In genomic region chr6:53830356-53830755, GRCh38 we compare ENCODE assay signal across 16 cellular contexts.
"Had no signal": no experiment of that assay in that cellular context is flagged by ENCODE, and none has a peak within 500 bp of the region (broad histone marks: within the 10 kb centered on the region; RNA-seq: fewer than 3 reads in every experiment).

No MANE protein-coding gene starts in this region.

- H3K36me3 ChIP-seq: breast epithelium, gastrocnemius medialis, heart left ventricle, right atrium auricular region, vagina had no signal

- H3K27ac ChIP-seq: breast epithelium, gastrocnemius medialis, right atrium auricular region, vagina had no signal

- H3K36me3 Mint-ChIP-seq: activated naive CD4-positive, alpha-beta T cell treated with anti-CD3 and anti-CD28 coated beads, Interleukin-2, amount 50 U/mL, for 24 hours had no signal

- H3K9me3 Mint-ChIP-seq: activated naive CD4-positive, alpha-beta T cell treated with anti-CD3 and anti-CD28 coated beads, Interleukin-2, amount 50 U/mL, for 24 hours; activated T-cell treated with anti-CD3 and anti-CD28 coated beads, Interleukin-2, amount 50 U/mL, for 72 hours; nephron; stimulated activated naive CD8-positive, alpha-beta T cell treated with anti-CD3 and anti-CD28 coated beads, Interleukin-15, Interleukin-2, amounts not matched to agents 100 ng/mL and 50 ng/mL, for 24 hours had no signal

- H3K4me3 ChIP-seq: breast epithelium, gastrocnemius medialis, heart left ventricle, right atrium auricular region, skin epidermis, vagina had no signal

- H3K9me3 ChIP-seq: breast epithelium, gastrocnemius medialis, heart left ventricle, right atrium auricular region, vagina had no signal

- DNase-seq: activated effector memory CD4-positive, alpha-beta T cell treated with anti-CD3 and anti-CD28 coated beads, Interleukin-2, amount 50 U/mL, for 16 hours; activated T-cell treated with anti-CD3 and anti-CD28 coated beads, Interleukin-2, amount 50 U/mL, for 72 hours; cortex of kidney; gastrocnemius medialis; heart left ventricle; posterior cingulate gyrus; stimulated activated CD4-positive, alpha-beta T cell treated with anti-CD3 and anti-CD28 coated beads, Interleukin-15, amount 100 ng/mL, for 24 hours; stimulated activated CD4-positive, alpha-beta T cell treated with anti-CD3 and anti-CD28 coated beads, Interleukin-2, amount 100 ng/mL, for 48 hours had no signal

- H3K4me1 ChIP-seq: breast epithelium, gastrocnemius medialis had no signal

- H3K4me3 Mint-ChIP-seq: activated naive CD4-positive, alpha-beta T cell treated with anti-CD3 and anti-CD28 coated beads, Interleukin-2, amount 50 U/mL, for 24 hours; activated T-cell treated with anti-CD3 and anti-CD28 coated beads, Interleukin-2, amount 50 U/mL, for 72 hours; nephron; stimulated activated naive CD8-positive, alpha-beta T cell treated with anti-CD3 and anti-CD28 coated beads, Interleukin-15, Interleukin-2, amounts not matched to agents 100 ng/mL and 50 ng/mL, for 24 hours had no signal

- ATAC-seq: activated CD4-positive, CD25-positive, alpha-beta regulatory T cell treated with anti-CD3 and anti-CD28 coated beads, Interleukin-2, amount 50 U/mL, for 24 hours; activated T-cell treated with anti-CD3 and anti-CD28 coated beads, Interleukin-2, amount 50 U/mL, for 72 hours; gastrocnemius medialis; heart left ventricle had no signal

- H3K27me3 ChIP-seq: breast epithelium, gastrocnemius medialis, heart left ventricle, right atrium auricular region, vagina had no signal

- H3K27ac Mint-ChIP-seq: activated naive CD4-positive, alpha-beta T cell treated with anti-CD3 and anti-CD28 coated beads, Interleukin-2, amount 50 U/mL, for 24 hours; activated T-cell treated with anti-CD3 and anti-CD28 coated beads, Interleukin-2, amount 50 U/mL, for 72 hours; stimulated activated naive CD8-positive, alpha-beta T cell treated with anti-CD3 and anti-CD28 coated beads, Interleukin-15, Interleukin-2, amounts not matched to agents 100 ng/mL and 50 ng/mL, for 24 hours had no signal

- H3K4me1 Mint-ChIP-seq: activated naive CD4-positive, alpha-beta T cell treated with anti-CD3 and anti-CD28 coated beads, Interleukin-2, amount 50 U/mL, for 24 hours had no signal

- H3K27me3 Mint-ChIP-seq: activated naive CD4-positive, alpha-beta T cell treated with anti-CD3 and anti-CD28 coated beads, Interleukin-2, amount 50 U/mL, for 24 hours; stimulated activated naive CD8-positive, alpha-beta T cell treated with anti-CD3 and anti-CD28 coated beads, Interleukin-15, Interleukin-2, amounts not matched to agents 100 ng/mL and 50 ng/mL, for 24 hours had no signal
